ENCODE assay signal across 1 cellular context in genomic region chr18:6210349-6211173, GRCh38.
A peak's percentile ranks its signal among the peaks of the same experiment; 100 is the strongest.
TF ChIP-seq lines count a peak whose summit lies in the region.

No MANE protein-coding gene starts in this region.

TF ChIP-seq in HepG2, 621 proteins besides CTCF, POLR2A, EP300 and RAD21 (continued from another document and continues in another):
- TF ChIP-seq RCOR2 (CRISPR knock-in tag; IDR thresholded peaks at IDR 0.05) (peak; percentile 67), GATAD2A (CRISPR knock-in tag; IDR thresholded peaks at IDR 0.05) (peak; percentile 91), SNRNP70 (IDR thresholded peaks at IDR 0.05; ENCODE audit: low read depth, low read length) (no peak), TEF (CRISPR knock-in tag; IDR thresholded peaks at IDR 0.05) (peak; percentile 61; the same call in 1 of the 2 replicates), ZFYVE20 (CRISPR knock-in tag; IDR thresholded peaks at IDR 0.05; ENCODE audit: borderline replicate concordance, low read depth) (no peak), PRMT3 (CRISPR knock-in tag; IDR thresholded peaks at IDR 0.05; ENCODE audit: borderline replicate concordance, low read depth) (no peak), ZNF329 (CRISPR knock-in tag; IDR thresholded peaks at IDR 0.05; ENCODE audit: low read depth) (no peak), HNRNPL (IDR thresholded peaks at IDR 0.05; ENCODE audit: low read depth, low read length) (no peak), NR1H2 (CRISPR knock-in tag; IDR thresholded peaks at IDR 0.05; ENCODE audit: borderline replicate concordance, low read depth) (no peak), PHF21A (CRISPR knock-in tag; IDR thresholded peaks at IDR 0.05) (peak; percentile 68; the same call in 1 of the 2 replicates), ZFX (CRISPR knock-in tag; IDR thresholded peaks at IDR 0.05; ENCODE audit: low read depth) (no peak), ZFY (CRISPR knock-in tag; IDR thresholded peaks at IDR 0.05) (no peak), TBL1XR1 (IDR thresholded peaks at IDR 0.05; ENCODE audit: borderline replicate concordance, low read length, partially characterized antibody) (no peak), ZNF614 (CRISPR knock-in tag; IDR thresholded peaks at IDR 0.05; ENCODE audit: borderline replicate concordance) (no peak), ZNF644 (CRISPR knock-in tag; IDR thresholded peaks at IDR 0.05; ENCODE audit: low read depth) (peak; percentile 62; the same call in 1 of the 2 replicates), ZNF180 (CRISPR knock-in tag; IDR thresholded peaks at IDR 0.05; ENCODE audit: borderline replicate concordance, low read depth) (no peak), AGO2 (optimal IDR thresholded peaks at IDR 0.05; ENCODE audit: low read depth, low read length) (no peak), ZNF3 (CRISPR knock-in tag; IDR thresholded peaks at IDR 0.05) (peak; percentile 78; the same call in 1 of the 2 replicates), ADNP (CRISPR knock-in tag; IDR thresholded peaks at IDR 0.05) (no peak), HOXA7 (CRISPR knock-in tag; IDR thresholded peaks at IDR 0.05) (no peak), ZNF10 (CRISPR knock-in tag; IDR thresholded peaks at IDR 0.05; ENCODE audit: borderline replicate concordance, low read depth) (no peak), POLR2AphosphoS5 (IDR thresholded peaks at IDR 0.05; ENCODE audit: low read depth, low read length) (no peak), ATF2 (CRISPR knock-in tag; IDR thresholded peaks at IDR 0.05) (peak; percentile 99), SNAPC2 (CRISPR knock-in tag; IDR thresholded peaks at IDR 0.05) (no peak), HOXA3 (CRISPR knock-in tag; IDR thresholded peaks at IDR 0.05) (peak; percentile 62; the same call in 1 of the 2 replicates), GABPA (IDR thresholded peaks at IDR 0.05; ENCODE audit: low read depth, low read length) (no peak), GABPA (CRISPR knock-in tag; IDR thresholded peaks at IDR 0.05; ENCODE audit: low read depth) (no peak), FOXK1 (CRISPR knock-in tag; IDR thresholded peaks at IDR 0.05; ENCODE audit: borderline replicate concordance, low read depth) (no peak), SIX1 (CRISPR knock-in tag; IDR thresholded peaks at IDR 0.05; ENCODE audit: borderline replicate concordance) (peak; percentile 68; the same call in 1 of the 2 replicates), MXD3 (CRISPR knock-in tag; IDR thresholded peaks at IDR 0.05) (no peak), ZNF205 (CRISPR knock-in tag; IDR thresholded peaks at IDR 0.05) (no peak), MAZ (IDR thresholded peaks at IDR 0.05; ENCODE audit: borderline replicate concordance, low read depth, low read length) (no peak), MAZ (CRISPR knock-in tag; IDR thresholded peaks at IDR 0.05; ENCODE audit: low read depth) (no peak), MEF2D (CRISPR knock-in tag; IDR thresholded peaks at IDR 0.05) (peak; percentile 64; the same call in 1 of the 2 replicates), ZNF337 (CRISPR knock-in tag; IDR thresholded peaks at IDR 0.05; ENCODE audit: borderline replicate concordance, low read depth) (no peak), HNF1B (CRISPR knock-in tag; IDR thresholded peaks at IDR 0.05) (no peak), TEAD3 (CRISPR knock-in tag; optimal IDR thresholded peaks at IDR 0.05; ENCODE audit: borderline replicate concordance) (peak; percentile 83), PREB (CRISPR knock-in tag; IDR thresholded peaks at IDR 0.05) (no peak), CHCHD3 (CRISPR knock-in tag; IDR thresholded peaks at IDR 0.05) (no peak), TFE3 (CRISPR knock-in tag; IDR thresholded peaks at IDR 0.05) (no peak), CBFB (CRISPR knock-in tag; IDR thresholded peaks at IDR 0.05) (no peak), TRIM22 (IDR thresholded peaks at IDR 0.05) (no peak), AHR (CRISPR knock-in tag; IDR thresholded peaks at IDR 0.05) (no peak), CSRNP1 (CRISPR knock-in tag; IDR thresholded peaks at IDR 0.05) (no peak), FOXO1 (CRISPR knock-in tag; IDR thresholded peaks at IDR 0.05) (peak; percentile 84; the same call in 1 of the 2 replicates), HNRNPK (IDR thresholded peaks at IDR 0.05; ENCODE audit: low read depth, low read length, poor library complexity, severe bottlenecking) (no peak), ARID5B (CRISPR knock-in tag; IDR thresholded peaks at IDR 0.05) (peak; percentile 87), SIX4 (CRISPR knock-in tag; IDR thresholded peaks at IDR 0.05) (peak; percentile 57; the same call in 1 of the 2 replicates), ZNF251 (CRISPR knock-in tag; IDR thresholded peaks at IDR 0.05) (no peak), CAMTA2 (CRISPR knock-in tag; IDR thresholded peaks at IDR 0.05; ENCODE audit: borderline replicate concordance) (no peak), ZKSCAN1 (IDR thresholded peaks at IDR 0.05; ENCODE audit: low read length) (no peak), RFX5 (IDR thresholded peaks at IDR 0.05; ENCODE audit: low read depth, low read length) (no peak; the same call in 1 of the 2 replicates), ZNF704 (CRISPR knock-in tag; IDR thresholded peaks at IDR 0.05; ENCODE audit: borderline replicate concordance) (no peak), BHLHE40 (IDR thresholded peaks at IDR 0.05; ENCODE audit: low read length) (no peak), BCL3 (CRISPR knock-in tag; IDR thresholded peaks at IDR 0.05) (no peak), NFYC (CRISPR knock-in tag; IDR thresholded peaks at IDR 0.05) (no peak)
